23 cellular contexts compared by ENCODE assay signal in genomic region chr14:81366884-81367283, GRCh38. TPM values are rescaled to one million over a fixed set of nuclear protein-coding genes. Genes with fewer than 3 reads are reported as not detected.
"Had no signal": no experiment of that assay in that cellular context is flagged by ENCODE, and none has a peak within 500 bp of the region (broad histone marks: within the 10 kb centered on the region; RNA-seq: fewer than 3 reads in every experiment).

No MANE protein-coding gene starts in this region.

- H3K27ac ChIP-seq: Peyer's patch, SJSA1 had no signal

- H3K36me3 ChIP-seq: breast epithelium, Peyer's patch, SJSA1 had no signal

- H3K4me1 Mint-ChIP-seq: activated B cell treated with CpG ODN at 0.5 μM for 24 hours; activated CD4-positive, alpha-beta T cell treated with anti-CD3 and anti-CD28 coated beads, Interleukin-2, amount 10 ng/mL, durations not matched to agents 7 days and 5 days; activated naive CD4-positive, alpha-beta T cell treated with anti-CD3 and anti-CD28 coated beads, Interleukin-2, amount 10 ng/mL, durations not matched to agents 7 days and 5 days; activated naive CD8-positive, alpha-beta T cell treated with anti-CD3 and anti-CD28 coated beads for 36 hours; T-helper 17 cell had no signal

- H3K27me3 ChIP-seq: breast epithelium, Peyer's patch, SJSA1 had no signal

- ATAC-seq: activated T-cell treated with anti-CD3 and anti-CD28 coated beads, Interleukin-2, amount 50 U/mL, for 72 hours; K562; T-helper 17 cell had no signal

- H3K9me3 Mint-ChIP-seq: activated B cell treated with CpG ODN at 0.5 μM for 24 hours; activated CD4-positive, alpha-beta memory T cell treated with anti-CD3 and anti-CD28 coated beads for 36 hours; activated CD4-positive, alpha-beta T cell treated with anti-CD3 and anti-CD28 coated beads, Interleukin-2, amount 10 ng/mL, durations not matched to agents 7 days and 5 days; activated naive CD4-positive, alpha-beta T cell treated with anti-CD3 and anti-CD28 coated beads, Interleukin-2, amount 10 ng/mL, durations not matched to agents 7 days and 5 days; activated naive CD8-positive, alpha-beta T cell treated with anti-CD3 and anti-CD28 coated beads for 36 hours; activated T-cell treated with anti-CD3 and anti-CD28 coated beads, Interleukin-2, amount 50 U/mL, for 72 hours; activated T-helper 2 cell treated with anti-CD3 and anti-CD28 coated beads, Interferon-gamma antibody, Interleukin-2, Interleukin-4, amounts not matched to agents 10 μg/mL and 5 μg/mL and 100 μg/mL, durations not matched to agents 14 hours and 24 hours and 36 hours had no signal

- H3K36me3 Mint-ChIP-seq: activated CD4-positive, alpha-beta memory T cell treated with anti-CD3 and anti-CD28 coated beads for 36 hours; activated naive CD4-positive, alpha-beta T cell treated with anti-CD3 and anti-CD28 coated beads, Interleukin-2, amount 10 ng/mL, durations not matched to agents 7 days and 5 days; activated naive CD8-positive, alpha-beta T cell treated with anti-CD3 and anti-CD28 coated beads for 36 hours had no signal

- H3K27me3 Mint-ChIP-seq: activated CD4-positive, alpha-beta T cell treated with anti-CD3 and anti-CD28 coated beads, Interleukin-2, amount 10 ng/mL, durations not matched to agents 7 days and 5 days; activated naive CD4-positive, alpha-beta T cell treated with anti-CD3 and anti-CD28 coated beads, Interleukin-2, amount 10 ng/mL, durations not matched to agents 7 days and 5 days had no signal

- DNase-seq: activated B cell treated with CpG ODN at 0.5 μM for 24 hours; activated CD4-positive, alpha-beta memory T cell treated with anti-CD3 and anti-CD28 coated beads for 36 hours; activated CD4-positive, alpha-beta T cell treated with anti-CD3 and anti-CD28 coated beads, Interleukin-2, amount 10 ng/mL, durations not matched to agents 7 days and 5 days; activated CD8-positive, alpha-beta memory T cell treated with anti-CD3 and anti-CD28 coated beads for 24 hours; activated gamma-delta T cell treated with Interleukin-2 at 50 U/mL for 16 hours; activated naive CD4-positive, alpha-beta T cell treated with anti-CD3 and anti-CD28 coated beads, Interleukin-2, amount 10 ng/mL, durations not matched to agents 7 days and 5 days; activated naive CD8-positive, alpha-beta T cell treated with anti-CD3 and anti-CD28 coated beads for 36 hours; activated T-cell treated with anti-CD3 and anti-CD28 coated beads for 4 hours; activated T-cell treated with anti-CD3 and anti-CD28 coated beads, Interleukin-2, amount 50 U/mL, for 72 hours; aorta; central memory CD4-positive, alpha-beta T cell; Karpas-422; MM.1S; NCI-H1436; NCI-H2029 treated with DMSO at 0.1 percent for 48 hours; NCI-H748 treated with DMSO at 0.1 percent for 48 hours; Peyer's patch; T-helper 17 cell; T-helper 9 cell had no signal

- H3K4me3 ChIP-seq: breast epithelium, K562, Peyer's patch, SJSA1 had no signal

- H3K4me1 ChIP-seq: breast epithelium, Peyer's patch, SJSA1 had no signal

- H3K9me3 ChIP-seq: breast epithelium, Peyer's patch, SJSA1 had no signal

- H3K4me3 Mint-ChIP-seq: activated B cell treated with CpG ODN at 0.5 μM for 24 hours; activated CD4-positive, alpha-beta memory T cell treated with anti-CD3 and anti-CD28 coated beads for 36 hours; activated CD4-positive, alpha-beta T cell treated with anti-CD3 and anti-CD28 coated beads, Interleukin-2, amount 10 ng/mL, durations not matched to agents 7 days and 5 days; activated naive CD4-positive, alpha-beta T cell treated with anti-CD3 and anti-CD28 coated beads, Interleukin-2, amount 10 ng/mL, durations not matched to agents 7 days and 5 days; activated naive CD8-positive, alpha-beta T cell treated with anti-CD3 and anti-CD28 coated beads for 36 hours; activated T-cell treated with anti-CD3 and anti-CD28 coated beads, Interleukin-2, amount 50 U/mL, for 72 hours; T-helper 17 cell had no signal

RNA-seq across cellular contexts. Expression of gene STON2, which starts 33.2 kb away (rescaled TPM):
- total RNA-seq: activated B cell treated with CpG ODN at 0.5 μM for 24 hours; activated T-helper 2 cell treated with anti-CD3 and anti-CD28 coated beads, Interferon-gamma antibody, Interleukin-2, Interleukin-4, amounts not matched to agents 10 μg/mL and 5 μg/mL and 100 μg/mL, durations not matched to agents 14 hours and 24 hours and 36 hours had no signal
